In genomic region chr7:116591202-116592040, GRCh38 we compare ENCODE assay signal across 8 cellular contexts.
DNase-seq lines count a peak whose midpoint lies in the region; FAIRE-seq and TF ChIP-seq lines count a peak whose summit lies in the region.

No MANE protein-coding gene starts in this region.

- no peaks in the 10 kb centered on the region for H3K36me3 ChIP-seq in Loucy (ENCODE audit: insufficient read depth, low read length)

- H3K27ac Mint-ChIP-seq in type B pancreatic cell: no peak overlapping the region

- H4K20me1 ChIP-seq in Loucy (ENCODE audit: insufficient read depth, low read length, poor library complexity, severe bottlenecking): no peaks in the 10 kb centered on the region

- no peaks in the 10 kb centered on the region for H3K79me2 ChIP-seq in Loucy (ENCODE audit: insufficient read depth, low read length)

- H2AFZ ChIP-seq in Loucy (ENCODE audit: low read length): 0 out of 2 replicates have a peak overlapping the region, but pooled peaks have one; percentile 45

- no peaks in the 10 kb centered on the region for H3K36me3 Mint-ChIP-seq in type B pancreatic cell

- no peaks in the 10 kb centered on the region for H3K27me3 ChIP-seq in Loucy (ENCODE audit: insufficient read depth, low read length, poor library complexity, severe bottlenecking)

- peaks cover 28% of the 10 kb centered on the region for H3K4me1 Mint-ChIP-seq in type B pancreatic cell (ENCODE audit: unreplicated experiment)

- H3K27ac ChIP-seq in VCaP: peak overlapping the region; percentile 62

- no peaks in the 10 kb centered on the region for H3K9me3 Mint-ChIP-seq in type B pancreatic cell

- H3K9me3 ChIP-seq in Loucy (ENCODE audit: insufficient read depth, low read depth, low read length): no peaks in the 10 kb centered on the region

- H3K4me2 ChIP-seq in Loucy (ENCODE audit: low read depth, low read length, poor library complexity, severe bottlenecking): peak overlapping the region; percentile 82

- H3K4me1 ChIP-seq in Loucy (ENCODE audit: insufficient read depth, low read length, poor library complexity, severe bottlenecking): peaks cover 31% of the 10 kb centered on the region

- DNase-seq in GM10266 (ENCODE audit: extremely low spot score) (peak; percentile 15), type B pancreatic cell (ENCODE audit: extremely low spot score, unreplicated experiment) (no peak), GDM1 (lab: John Stamatoyannopoulos, UW) (no peak), hepatic stellate cell (ENCODE audit: low spot score) (no peak), activated gamma-delta T cell treated with Interleukin-2 at 50 U/mL for 16 hours (no peak)

- peak; percentile 43 for TF ChIP-seq CTCF in GM10266 (IDR thresholded peaks at IDR 0.05; ENCODE audit: control insufficient read depth, insufficient read depth, low read depth, missing control alignments)
- peak; percentile 78 for TF ChIP-seq CTCF in Loucy (conservative IDR thresholded peaks at IDR 0.05; ENCODE audit: low read length)
- TF ChIP-seq CTCF in VCaP (conservative IDR thresholded peaks at IDR 0.05): peak; percentile 80
- peak; percentile 85 for TF ChIP-seq CTCF in type B pancreatic cell (conservative IDR thresholded peaks at IDR 0.05)

- H3K4me3 ChIP-seq in Loucy (ENCODE audit: low read length, poor library complexity, severe bottlenecking): peak overlapping the region; percentile 57

- H3K9ac ChIP-seq in Loucy (ENCODE audit: low read depth, low read length, poor library complexity, severe bottlenecking): no peak overlapping the region

- H3K4me3 Mint-ChIP-seq in type B pancreatic cell: no peak overlapping the region

- peak; percentile 94 for FAIRE-seq in islet of Langerhans (lab: Jason Lieb, UNC)

- H3F3A ChIP-seq in Loucy (ENCODE audit: low read depth): no peaks in the 10 kb centered on the region

- H3K9me2 ChIP-seq in Loucy (replicated peaks; ENCODE audit: low read depth, low read length): no peaks in the 10 kb centered on the region

- H3K27me3 Mint-ChIP-seq in type B pancreatic cell: no peaks in the 10 kb centered on the region
